25 cellular contexts compared by ENCODE assay signal in genomic region chr1:21189906-21190500, GRCh38. TPM values are rescaled to one million over a fixed set of nuclear protein-coding genes. Genes with fewer than 3 reads are reported as not detected.
DNase-seq lines count a peak whose midpoint lies in the region; ATAC-seq, FAIRE-seq and TF ChIP-seq lines count a peak whose summit lies in the region.
"Had no signal": no experiment of that assay in that cellular context is flagged by ENCODE, and none has a peak within 500 bp of the region (broad histone marks: within the 10 kb centered on the region; RNA-seq: fewer than 3 reads in every experiment).

No MANE protein-coding gene starts in this region.

- POLR2A ChIA-PET in endothelial cell of umbilical vein (lab: Charles Lee) = no interaction called here
- POLR2A ChIA-PET in CD8-positive, alpha-beta T cell (lab: Charles Lee) = no interaction called here

- H4K20me1 ChIP-seq in endothelial cell of umbilical vein (replicated peaks; ENCODE audit: control insufficient read depth, extremely low read depth, insufficient read depth, low read length) = no peaks in the 10 kb centered on the region

- TF ChIP-seq POLR2A in endothelial cell of umbilical vein (IDR thresholded peaks at IDR 0.05; ENCODE audit: low read depth, low read length) (no peak), Peyer's patch (IDR thresholded peaks at IDR 0.05) (no peak)

- no peak overlapping the region for H3K27ac ChIP-seq in endothelial cell of umbilical vein (ENCODE audit: insufficient read depth, low read depth, low read length)
- no peak overlapping the region for H3K27ac ChIP-seq in Peyer's patch
- H3K27ac ChIP-seq in CD8-positive, alpha-beta T cell (ENCODE audit: low read depth, low read length) = no peak overlapping the region
- H3K27ac ChIP-seq: left lung, WERI-Rb-1 had no signal

- H3K27ac Mint-ChIP-seq in natural killer cell = peak overlapping the region; percentile 43 to 72
- peak overlapping the region in 1 of 2 donors; percentile 5 for H3K27ac Mint-ChIP-seq in natural killer cell treated with Interleukin-12 subunit alpha and Interleukin-12 subunit beta and Interleukin-15 and Interleukin-18, amount 100 ng/mL, for 72 hours
- H3K27ac Mint-ChIP-seq in CD8-positive, alpha-beta T cell = no peak overlapping the region
- H3K27ac Mint-ChIP-seq: activated CD4-positive, alpha-beta T cell treated with anti-CD3 and anti-CD28 coated beads, Interleukin-2, amount 10 ng/mL, durations not matched to agents 24 days and 14 days; mesothelial cell of epicardium had no signal

- peak overlapping the region; percentile 30 for H3K4me3 Mint-ChIP-seq in natural killer cell
- H3K4me3 Mint-ChIP-seq in natural killer cell treated with Interleukin-12 subunit alpha and Interleukin-12 subunit beta and Interleukin-15 and Interleukin-18, amount 100 ng/mL, for 72 hours = no peak overlapping the region
- H3K4me3 Mint-ChIP-seq in CD8-positive, alpha-beta T cell = no peak overlapping the region
- H3K4me3 Mint-ChIP-seq: activated CD4-positive, alpha-beta T cell treated with anti-CD3 and anti-CD28 coated beads, Interleukin-2, amount 10 ng/mL, durations not matched to agents 24 days and 14 days; mesothelial cell of epicardium; stimulated activated naive CD8-positive, alpha-beta T cell treated with anti-CD3 and anti-CD28 coated beads, Interleukin-15, amount 100 ng/mL, for 72 hours had no signal

- no peak overlapping the region for H2AFZ ChIP-seq in endothelial cell of umbilical vein (ENCODE audit: low read depth, low read length)

- DNase-seq in DMS79 treated with DMSO at 0.1 percent for 48 hours (lab: John Stamatoyannopoulos, UW) (peak; percentile 48), DMS79 (lab: John Stamatoyannopoulos, UW) (no peak), natural killer cell (no peak), endothelial cell of umbilical vein (ENCODE audit: low read depth, low spot score) (peak; percentile 42), Peyer's patch (no peak), NCI-H128 (lab: John Stamatoyannopoulos, UW; ENCODE audit: unreplicated experiment) (no peak)
- DNase-seq in natural killer cell treated with Interleukin-12 subunit alpha and Interleukin-12 subunit beta and Interleukin-15 and Interleukin-18, amount 100 ng/mL, for 72 hours (ENCODE audit: low spot score) = no peak
- DNase-seq in CD8-positive, alpha-beta T cell = no peak
- DNase-seq: activated CD4-positive, alpha-beta T cell treated with anti-CD3 and anti-CD28 coated beads, Interleukin-2, amount 10 ng/mL, durations not matched to agents 24 days and 14 days; activated gamma-delta T cell; activated T-cell treated with anti-CD3 and anti-CD28 coated beads, Interleukin-2, amount 50 U/mL, for 1 hour; GOT3; hypothalamus; left lung; naive thymus-derived CD8-positive, alpha-beta T cell; NCI-H1092; NK-92 treated with Interleukin-12 subunit alpha and Interleukin-12 subunit beta, amount 100 ng/mL, for 24 hours; stimulated activated CD8-positive, alpha-beta memory T cell treated with anti-CD3 and anti-CD28 coated beads, Interleukin-4, amount 100 ng/mL, for 48 hours; stimulated activated naive CD8-positive, alpha-beta T cell treated with anti-CD3 and anti-CD28 coated beads, Interleukin-15, amount 100 ng/mL, for 72 hours; T1000; WERI-Rb-1 had no signal

- intact Hi-C loops in natural killer cell (cut with micrococcal nuclease) = loop anchor here (10.0 kb wide), 1 partner anchor 255 kb away; no protein-coding TSS in a partner anchor
- intact Hi-C loops in endothelial cell of umbilical vein (cut with micrococcal nuclease) = loop anchor here (10.0 kb wide), 1 partner anchor 665 kb away; no protein-coding TSS in a partner anchor
- intact Hi-C loops in CD8-positive, alpha-beta T cell (cut with DNase I, micrococcal nuclease) = no loop called here

- no peaks in the 10 kb centered on the region for H3K9me3 ChIP-seq in endothelial cell of umbilical vein (replicated peaks; ENCODE audit: control insufficient read depth, insufficient read depth, low read length)
- H3K9me3 ChIP-seq in Peyer's patch = no peaks in the 10 kb centered on the region
- no peaks in the 10 kb centered on the region for H3K9me3 ChIP-seq in CD8-positive, alpha-beta T cell (ENCODE audit: low read length)
- H3K9me3 ChIP-seq: left lung had no signal

- H3K27me3 ChIP-seq in endothelial cell of umbilical vein (ENCODE audit: control insufficient read depth in 2 of 2, insufficient read depth in 2 of 2, low read length in 2 of 2) (no peaks in the 10 kb centered on the region), Peyer's patch (no peaks in the 10 kb centered on the region)
- H3K27me3 ChIP-seq in CD8-positive, alpha-beta T cell (ENCODE audit: insufficient read depth, low read length) = no peaks in the 10 kb centered on the region
- H3K27me3 ChIP-seq: left lung had no signal

- no peak for ATAC-seq in natural killer cell
- no peak for ATAC-seq in natural killer cell treated with Interleukin-12 subunit alpha and Interleukin-12 subunit beta and Interleukin-15 and Interleukin-18, amount 100 ng/mL, for 72 hours
- ATAC-seq in CD8-positive, alpha-beta T cell = no peak
- ATAC-seq: left lung; naive thymus-derived CD8-positive, alpha-beta T cell; stimulated activated naive CD8-positive, alpha-beta T cell treated with anti-CD3 and anti-CD28 coated beads, Interleukin-15, amount 100 ng/mL, for 72 hours had no signal

- H3K4me3 ChIP-seq in endothelial cell of umbilical vein (replicated peaks in 1 of 3; ENCODE audit: insufficient read depth in 1 of 3, low read depth in 1 of 3, low read length in 3 of 3) (no peak overlapping the region), Peyer's patch (no peak overlapping the region)
- H3K4me3 ChIP-seq in CD8-positive, alpha-beta T cell (ENCODE audit: low read depth, low read length) = no peak overlapping the region
- H3K4me3 ChIP-seq: left lung had no signal

- no peak overlapping the region for H3K4me2 ChIP-seq in endothelial cell of umbilical vein (ENCODE audit: insufficient read depth, low read length)

- CTCF ChIA-PET in endothelial cell of umbilical vein (lab: Charles Lee) = interaction anchor here (0.9 to 1.7 kb wide), 6 partner anchors 8 to 493 kb away, joined by 3 to 6 read pairs (median 4); no protein-coding TSS in a partner anchor
- CTCF ChIA-PET in CD8-positive, alpha-beta T cell (lab: Charles Lee) = interaction anchor here (0.6 kb wide), 2 partner anchors 18 to 91 kb away, joined by 5 read pairs; no protein-coding TSS in a partner anchor

- no peaks in the 10 kb centered on the region for H3K9me1 ChIP-seq in endothelial cell of umbilical vein (replicated peaks; ENCODE audit: control insufficient read depth, extremely low read depth, insufficient read depth, low read length)

- H3K79me2 ChIP-seq in endothelial cell of umbilical vein (ENCODE audit: control insufficient read depth, insufficient read depth, low read length) = no peaks in the 10 kb centered on the region

- no peaks in the 10 kb centered on the region for H3K27me3 Mint-ChIP-seq in natural killer cell (ENCODE audit: low read depth in 2 of 2)
- H3K27me3 Mint-ChIP-seq in natural killer cell treated with Interleukin-12 subunit alpha and Interleukin-12 subunit beta and Interleukin-15 and Interleukin-18, amount 100 ng/mL, for 72 hours = no peaks in the 10 kb centered on the region
- peaks cover 2% of the 10 kb centered on the region for H3K27me3 Mint-ChIP-seq in CD8-positive, alpha-beta T cell (ENCODE audit: low read depth)

- peak; percentile 76 for FAIRE-seq in endothelial cell of umbilical vein (lab: Jason Lieb, UNC)
- FAIRE-seq: astrocyte, D721Med, endometrium had no signal

- H3K4me1 ChIP-seq in endothelial cell of umbilical vein (ENCODE audit: control insufficient read depth, extremely low read depth, insufficient read depth, low read length) (peaks cover 9% of the 10 kb centered on the region), Peyer's patch (peaks cover 0 to 6% (median 0%) of the 10 kb centered on the region in 4 donors)
- no peaks in the 10 kb centered on the region for H3K4me1 ChIP-seq in CD8-positive, alpha-beta T cell (ENCODE audit: insufficient read depth, low read length)

- H3K9ac ChIP-seq in endothelial cell of umbilical vein (replicated peaks; ENCODE audit: extremely low read depth, insufficient read depth, low read length) = no peak overlapping the region

- H3K4me1 Mint-ChIP-seq in natural killer cell = peaks cover 30 to 53% of the 10 kb centered on the region in 2 donors
- H3K4me1 Mint-ChIP-seq in natural killer cell treated with Interleukin-12 subunit alpha and Interleukin-12 subunit beta and Interleukin-15 and Interleukin-18, amount 100 ng/mL, for 72 hours (ENCODE audit: low read depth in 2 of 2) = peaks cover 18 to 21% of the 10 kb centered on the region in 2 donors
- H3K4me1 Mint-ChIP-seq in CD8-positive, alpha-beta T cell (ENCODE audit: low read depth) = peaks cover under 1% of the 10 kb centered on the region
- H3K4me1 Mint-ChIP-seq: stimulated activated naive CD8-positive, alpha-beta T cell treated with anti-CD3 and anti-CD28 coated beads, Interleukin-15, amount 100 ng/mL, for 72 hours had no signal

- TF ChIP-seq CTCF in natural killer cell (IDR thresholded peaks at IDR 0.05) = no peak
- no peak for TF ChIP-seq CTCF in endothelial cell of umbilical vein (IDR thresholded peaks at IDR 0.05; ENCODE audit: extremely low read depth in 1 of 2, insufficient read depth in 1 of 2, low read depth in 1 of 2, low read length in 2 of 2)
- TF ChIP-seq CTCF in Peyer's patch (IDR thresholded peaks at IDR 0.05) = no peak
- no peak for TF ChIP-seq CTCF in CD8-positive, alpha-beta T cell (IDR thresholded peaks at IDR 0.05)

- dilution Hi-C loops in endothelial cell of umbilical vein (cut with MboI; ENCODE audit: extremely low pct_ligation_motif_present, low sequenced_read_pairs) = no loop called here

- H3K36me3 ChIP-seq in endothelial cell of umbilical vein (ENCODE audit: control insufficient read depth in 2 of 2, extremely low read depth in 1 of 2, insufficient read depth in 2 of 2, low read length in 2 of 2) = no peaks in the 10 kb centered on the region
- no peaks in the 10 kb centered on the region for H3K36me3 ChIP-seq in Peyer's patch
- H3K36me3 ChIP-seq in CD8-positive, alpha-beta T cell (ENCODE audit: insufficient read depth, low read length) = no peaks in the 10 kb centered on the region
- H3K36me3 ChIP-seq: left lung, WERI-Rb-1 had no signal

- no TSS peak for BruUV-seq in endothelial cell of umbilical vein (replicated peaks; lab: Mats Ljungman, UMichigan)

- H3K36me3 Mint-ChIP-seq in natural killer cell = no peaks in the 10 kb centered on the region
- H3K36me3 Mint-ChIP-seq in natural killer cell treated with Interleukin-12 subunit alpha and Interleukin-12 subunit beta and Interleukin-15 and Interleukin-18, amount 100 ng/mL, for 72 hours = no peaks in the 10 kb centered on the region
- H3K36me3 Mint-ChIP-seq in CD8-positive, alpha-beta T cell = no peaks in the 10 kb centered on the region
- H3K36me3 Mint-ChIP-seq: mesothelial cell of epicardium; naive thymus-derived CD8-positive, alpha-beta T cell had no signal

- no peaks in the 10 kb centered on the region for H3K9me3 Mint-ChIP-seq in natural killer cell
- no peaks in the 10 kb centered on the region for H3K9me3 Mint-ChIP-seq in natural killer cell treated with Interleukin-12 subunit alpha and Interleukin-12 subunit beta and Interleukin-15 and Interleukin-18, amount 100 ng/mL, for 72 hours
- H3K9me3 Mint-ChIP-seq in CD8-positive, alpha-beta T cell = no peaks in the 10 kb centered on the region
- H3K9me3 Mint-ChIP-seq: activated CD4-positive, alpha-beta T cell treated with anti-CD3 and anti-CD28 coated beads, Interleukin-2, amount 10 ng/mL, durations not matched to agents 24 days and 14 days; mesothelial cell of epicardium; naive thymus-derived CD8-positive, alpha-beta T cell; stimulated activated naive CD8-positive, alpha-beta T cell treated with anti-CD3 and anti-CD28 coated beads, Interleukin-15, amount 100 ng/mL, for 72 hours had no signal

RNA-seq across cellular contexts. Expression of gene EIF4G3, which starts 13.3 kb away (rescaled TPM):
- total RNA-seq in natural killer cell = 100 to 1,000 TPM; 105 to 107 (median 107) TPM
- 100 to 1,000 TPM; 121 to 140 TPM for total RNA-seq in natural killer cell treated with Interleukin-12 subunit alpha and Interleukin-12 subunit beta and Interleukin-15 and Interleukin-18, amount 100 ng/mL, for 72 hours
- total RNA-seq in endothelial cell of umbilical vein = 78.5 and 84.0 TPM in 2 replicates
- 40.7 and 44.4 TPM in 2 replicates for polyA plus RNA-seq in endothelial cell of umbilical vein
- 28.5 and 29.4 TPM in 2 replicates for polyA plus RNA-seq in endothelial cell of umbilical vein (2011; cell fraction: cytosol; rRNA removed)
- polyA plus RNA-seq in endothelial cell of umbilical vein (2011; cell fraction: nucleus; rRNA removed) = 88.7 and 90.6 TPM in 2 replicates
- 35.8 and 44.4 TPM in 2 replicates for polyA plus RNA-seq in endothelial cell of umbilical vein (2012)
- 80.5 and 83.7 TPM in 2 replicates for polyA minus RNA-seq in endothelial cell of umbilical vein
- 25.5 TPM for polyA minus RNA-seq in endothelial cell of umbilical vein (2011; cell fraction: cytosol; rRNA and poly(A)+ RNA removed)
- 95.0 and 112 TPM in 2 replicates for polyA minus RNA-seq in endothelial cell of umbilical vein (2011; cell fraction: nucleus; rRNA and poly(A)+ RNA removed)
- 100 to 1,000 TPM in 1 of 4 donors, 10 to 100 TPM in 3; 56.6 to 131 (median 70.8) TPM for total RNA-seq in Peyer's patch
- 10 to 100 TPM; 19.6 to 19.8 TPM for total RNA-seq in CD8-positive, alpha-beta T cell

Comparison
In these comparisons a context has a peak if more than half of its experiments do, and no peak if none do; other contexts are left out.
1. DNase-seq: peak in DMS79 treated with DMSO at 0.1 percent for 48 hours (single experiment) and endothelial cell of umbilical vein (single experiment); none in DMS79 (single experiment), natural killer cell (single experiment), natural killer cell treated with Interleukin-12 subunit alpha and Interleukin-12 subunit beta and Interleukin-15 and Interleukin-18, amount 100 ng/mL, for 72 hours (single experiment), Peyer's patch (0 of 3), NCI-H128 (single experiment) and CD8-positive, alpha-beta T cell (0 of 7).
2. intact Hi-C loops: an anchor here in natural killer cell (10.0 kb wide) and endothelial cell of umbilical vein (10.0 kb wide); none called in CD8-positive, alpha-beta T cell.